Comparison of ENCODE assay signal across 10 cellular contexts in the genomic region with DNA sequence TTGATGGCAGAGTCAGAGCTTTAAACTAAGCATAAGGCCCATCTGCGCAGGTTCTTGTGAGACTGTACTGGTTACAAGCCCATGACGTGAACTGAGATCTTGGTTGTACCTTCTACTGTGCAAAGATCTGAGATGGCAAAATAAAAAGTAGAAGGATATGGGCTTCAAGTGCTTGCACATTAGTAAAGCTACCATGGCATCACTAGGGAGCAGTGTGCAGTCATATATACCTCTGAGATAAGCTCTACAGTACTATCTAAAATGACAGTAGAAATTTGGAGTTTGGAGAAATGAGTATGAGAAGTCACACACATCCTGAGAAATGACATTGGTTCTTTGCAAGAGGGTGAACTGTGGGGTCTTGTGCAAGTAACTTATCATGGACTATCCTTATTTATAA.
DNase-seq lines count a peak whose midpoint lies in the region; ATAC-seq, FAIRE-seq and TF ChIP-seq lines count a peak whose summit lies in the region.
"Had no signal": no experiment of that assay in that cellular context is flagged by ENCODE, and none has a peak within 500 bp of the region (broad histone marks: within the 10 kb centered on the region; RNA-seq: fewer than 3 reads in every experiment).

No MANE protein-coding gene starts in this region.

- H3K9ac ChIP-seq in HepG2 (ENCODE audit: insufficient read depth, low read depth, low read length) = no peak overlapping the region
- no peak overlapping the region for H3K9ac ChIP-seq in endodermal cell (ENCODE audit: extremely low read depth, low read length, poor library complexity, severe bottlenecking)

- TF ChIP-seq CTCF in body of pancreas (IDR thresholded peaks at IDR 0.05) = peak in 1 of 7 experiments; percentile 13
- 0 out of 2 replicates have a peak, but pooled peaks have one; percentile 10 for TF ChIP-seq CTCF in HepG2 (CRISPR knock-in tag; IDR thresholded peaks at IDR 0.05)
- TF ChIP-seq CTCF in CD14-positive monocyte (IDR thresholded peaks at IDR 0.05) = no peak
- TF ChIP-seq CTCF in endodermal cell (conservative IDR thresholded peaks at IDR 0.05) = no peak

- no peaks in the 10 kb centered on the region for H3K27me3 ChIP-seq in body of pancreas
- no peaks in the 10 kb centered on the region for H3K27me3 ChIP-seq in HepG2 (ENCODE audit: control insufficient read depth in 1 of 2, insufficient read depth in 2 of 2, low read length in 2 of 2)
- no peaks in the 10 kb centered on the region for H3K27me3 ChIP-seq in endodermal cell (ENCODE audit: control insufficient read depth, insufficient read depth, low read length, poor library complexity, severe bottlenecking)

- TF ChIP-seq EP300 in HepG2 (IDR thresholded peaks at IDR 0.05; ENCODE audit: low read depth in 2 of 2, low read length in 2 of 2) (no peak), HepG2 (CRISPR knock-in tag; IDR thresholded peaks at IDR 0.05; ENCODE audit: borderline replicate concordance) (no peak)

- H2AFZ ChIP-seq in HepG2 (ENCODE audit: low read length) = no peak overlapping the region

- WGBS in body of pancreas, 2 donors = 86 to 91% methylated on average over 2 of the region's 2 CpGs
- 28% methylated on average over 2 of the region's 2 CpGs for WGBS in HepG2 (ENCODE audit: low lambda C conversion rate)
- WGBS in endodermal cell (ENCODE audit: insufficient coverage in 1 of 2, insufficient read length in 1 of 2), 2 experiments = 80 to 92% methylated on average over 1 to 2 of the region's 2 CpGs

- no peaks in the 10 kb centered on the region for H4K20me1 ChIP-seq in HepG2 (ENCODE audit: insufficient read depth, low read length)

- H3K4me3 ChIP-seq in body of pancreas (no peak overlapping the region), HepG2 (replicated peaks in 1 of 3; ENCODE audit: insufficient read depth in 1 of 3, low read depth in 2 of 3, low read length in 3 of 3) (no peak overlapping the region), endodermal cell (ENCODE audit: low read length) (no peak overlapping the region)

- H3K27ac ChIP-seq in body of pancreas = no peak overlapping the region
- H3K27ac ChIP-seq in HepG2 (ENCODE audit: extremely low read length, insufficient read depth, low read length) = no peak overlapping the region
- H3K27ac ChIP-seq in endodermal cell (ENCODE audit: low read depth, low read length) = no peak overlapping the region

- H3K36me3 ChIP-seq in body of pancreas (replicated peaks in 1 of 2; ENCODE audit: insufficient read depth in 1 of 2, low read depth in 2 of 2) (no peaks in the 10 kb centered on the region), HepG2 (replicated peaks in 1 of 2; ENCODE audit: control insufficient read depth in 1 of 2, insufficient read depth in 2 of 2, low read length in 2 of 2) (no peaks in the 10 kb centered on the region), endodermal cell (ENCODE audit: control insufficient read depth, insufficient read depth, low read length) (no peaks in the 10 kb centered on the region)

- H3K36me3 Mint-ChIP-seq in CD14-positive monocyte = no peaks in the 10 kb centered on the region
- H3K36me3 Mint-ChIP-seq in endodermal cell (ENCODE audit: low read depth) = no peaks in the 10 kb centered on the region
- H3K36me3 Mint-ChIP-seq: naive B cell had no signal

- no peak overlapping the region for H3K4me3 Mint-ChIP-seq in CD14-positive monocyte
- no peak overlapping the region for H3K4me3 Mint-ChIP-seq in endodermal cell
- H3K4me3 Mint-ChIP-seq: central memory CD8-positive, alpha-beta T cell; naive B cell had no signal

- CTCF ChIA-PET in HepG2 (lab: Yijun Ruan, JAX; ENCODE audit: low intra/inter-chr PET ratio, low total read pairs) = no interaction called here

- peaks cover 0 to 2% (median 0%) of the 10 kb centered on the region in 3 donors for H3K27me3 Mint-ChIP-seq in CD14-positive monocyte (ENCODE audit: low read depth in 3 of 3)
- no peaks in the 10 kb centered on the region for H3K27me3 Mint-ChIP-seq in endodermal cell (ENCODE audit: insufficient read depth)
- H3K27me3 Mint-ChIP-seq: central memory CD8-positive, alpha-beta T cell; naive B cell had no signal

- DNase-seq in COR-L47 (lab: John Stamatoyannopoulos, UW) (peak; percentile 6), LHCN-M2 (ENCODE audit: low read depth) (peak; percentile 71), body of pancreas (peak in 1 of 4 donors; percentile 26), HepG2 (ENCODE audit: low spot score) (no peak), KBM-7 (no peak), CD14-positive monocyte (ENCODE audit: low spot score) (no peak), endodermal cell (no peak)
- DNase-seq: naive B cell had no signal

- TF ChIP-seq POLR2A in body of pancreas (IDR thresholded peaks at IDR 0.05) (no peak), HepG2 (IDR thresholded peaks at IDR 0.05; ENCODE audit: insufficient read depth in 1 of 2, low read depth in 2 of 2, low read length in 2 of 2) (no peak)

- FAIRE-seq in HepG2 (lab: Jason Lieb, UNC) = no peak

- H3K79me2 ChIP-seq in HepG2 (ENCODE audit: insufficient read depth, low read length) = no peaks in the 10 kb centered on the region

- intact Hi-C loops in body of pancreas (cut with DNase I) (no loop called here), HepG2 (cut with micrococcal nuclease; ENCODE audit: unreplicated experiment) (no loop called here), CD14-positive monocyte (cut with micrococcal nuclease) (no loop called here)

- no peak overlapping the region for H3K4me2 ChIP-seq in HepG2 (ENCODE audit: low read depth, low read length)

- no peaks in the 10 kb centered on the region for H3K9me3 ChIP-seq in body of pancreas
- no peaks in the 10 kb centered on the region for H3K9me3 ChIP-seq in HepG2 (ENCODE audit: low read length)
- H3K9me3 ChIP-seq in endodermal cell (ENCODE audit: control insufficient read depth, low read length) = no peaks in the 10 kb centered on the region

- ATAC-seq in body of pancreas (peak; percentile 55), HepG2 (peak; percentile 54; the same call in 2 of the 3 replicates), HG03175 (IDR thresholded peaks at IDR 0.05; ENCODE audit: unreplicated experiment) (no peak)

- H3K4me1 Mint-ChIP-seq in CD14-positive monocyte (peaks cover 7% of the 10 kb centered on the region), endodermal cell (peaks cover 13% of the 10 kb centered on the region)
- H3K4me1 Mint-ChIP-seq: central memory CD8-positive, alpha-beta T cell; naive B cell had no signal

- POLR2A ChIA-PET in HepG2 (lab: Yijun Ruan, JAX) = no interaction called here

- H3K4me1 ChIP-seq in body of pancreas (peaks cover 9% of the 10 kb centered on the region), HepG2 (ENCODE audit: insufficient read depth, low read length) (no peaks in the 10 kb centered on the region), endodermal cell (ENCODE audit: control insufficient read depth, insufficient read depth, low read length) (peaks cover 5% of the 10 kb centered on the region)

- in situ Hi-C loops in HepG2 (cut with HindIII; ENCODE audit: extremely low pct_ligation_motif_present, low pct_unique_long_range_greater_than_20kb) = no loop called here
- in situ Hi-C loops in KBM-7 (cut with MboI; ENCODE audit: low pct_unique_long_range_greater_than_20kb, low sequenced_read_pairs) = no loop called here

- no peak for TF ChIP-seq RAD21 in HepG2 (CRISPR knock-in tag; IDR thresholded peaks at IDR 0.05)

- no TSS peak for BruUV-seq in HepG2 (replicated peaks; lab: Mats Ljungman, UMichigan)

- H3K9me3 Mint-ChIP-seq in CD14-positive monocyte (peaks cover 0 to 3% (median 0%) of the 10 kb centered on the region in 7 donors), endodermal cell (no peaks in the 10 kb centered on the region)

- no peak overlapping the region for H3K27ac Mint-ChIP-seq in CD14-positive monocyte
- H3K27ac Mint-ChIP-seq in endodermal cell = no peak overlapping the region
- H3K27ac Mint-ChIP-seq: naive B cell had no signal

TF ChIP-seq in HepG2, 621 proteins besides CTCF, POLR2A, EP300 and RAD21 (continues in another document):
- TF ChIP-seq SAFB2 (CRISPR knock-in tag; IDR thresholded peaks at IDR 0.05; ENCODE audit: borderline replicate concordance, low read depth) (no peak), GZF1 (CRISPR knock-in tag; IDR thresholded peaks at IDR 0.05) (no peak), NFE2L1 (CRISPR knock-in tag; IDR thresholded peaks at IDR 0.05; ENCODE audit: borderline replicate concordance) (no peak), MTA3 (CRISPR knock-in tag; IDR thresholded peaks at IDR 0.05) (no peak), ZNF253 (CRISPR knock-in tag; IDR thresholded peaks at IDR 0.05; ENCODE audit: borderline replicate concordance) (no peak), GTF3A (CRISPR knock-in tag; conservative IDR thresholded peaks at IDR 0.05) (no peak)
- TF ChIP-seq, protein P1, sequence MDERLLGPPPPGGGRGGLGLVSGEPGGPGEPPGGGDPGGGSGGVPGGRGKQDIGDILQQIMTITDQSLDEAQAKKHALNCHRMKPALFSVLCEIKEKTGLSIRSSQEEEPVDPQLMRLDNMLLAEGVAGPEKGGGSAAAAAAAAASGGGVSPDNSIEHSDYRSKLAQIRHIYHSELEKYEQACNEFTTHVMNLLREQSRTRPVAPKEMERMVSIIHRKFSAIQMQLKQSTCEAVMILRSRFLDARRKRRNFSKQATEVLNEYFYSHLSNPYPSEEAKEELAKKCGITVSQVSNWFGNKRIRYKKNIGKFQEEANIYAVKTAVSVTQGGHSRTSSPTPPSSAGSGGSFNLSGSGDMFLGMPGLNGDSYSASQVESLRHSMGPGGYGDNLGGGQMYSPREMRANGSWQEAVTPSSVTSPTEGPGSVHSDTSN (CRISPR knock-in tag; IDR thresholded peaks at IDR 0.05) = no peak
- TF ChIP-seq, protein P2, sequence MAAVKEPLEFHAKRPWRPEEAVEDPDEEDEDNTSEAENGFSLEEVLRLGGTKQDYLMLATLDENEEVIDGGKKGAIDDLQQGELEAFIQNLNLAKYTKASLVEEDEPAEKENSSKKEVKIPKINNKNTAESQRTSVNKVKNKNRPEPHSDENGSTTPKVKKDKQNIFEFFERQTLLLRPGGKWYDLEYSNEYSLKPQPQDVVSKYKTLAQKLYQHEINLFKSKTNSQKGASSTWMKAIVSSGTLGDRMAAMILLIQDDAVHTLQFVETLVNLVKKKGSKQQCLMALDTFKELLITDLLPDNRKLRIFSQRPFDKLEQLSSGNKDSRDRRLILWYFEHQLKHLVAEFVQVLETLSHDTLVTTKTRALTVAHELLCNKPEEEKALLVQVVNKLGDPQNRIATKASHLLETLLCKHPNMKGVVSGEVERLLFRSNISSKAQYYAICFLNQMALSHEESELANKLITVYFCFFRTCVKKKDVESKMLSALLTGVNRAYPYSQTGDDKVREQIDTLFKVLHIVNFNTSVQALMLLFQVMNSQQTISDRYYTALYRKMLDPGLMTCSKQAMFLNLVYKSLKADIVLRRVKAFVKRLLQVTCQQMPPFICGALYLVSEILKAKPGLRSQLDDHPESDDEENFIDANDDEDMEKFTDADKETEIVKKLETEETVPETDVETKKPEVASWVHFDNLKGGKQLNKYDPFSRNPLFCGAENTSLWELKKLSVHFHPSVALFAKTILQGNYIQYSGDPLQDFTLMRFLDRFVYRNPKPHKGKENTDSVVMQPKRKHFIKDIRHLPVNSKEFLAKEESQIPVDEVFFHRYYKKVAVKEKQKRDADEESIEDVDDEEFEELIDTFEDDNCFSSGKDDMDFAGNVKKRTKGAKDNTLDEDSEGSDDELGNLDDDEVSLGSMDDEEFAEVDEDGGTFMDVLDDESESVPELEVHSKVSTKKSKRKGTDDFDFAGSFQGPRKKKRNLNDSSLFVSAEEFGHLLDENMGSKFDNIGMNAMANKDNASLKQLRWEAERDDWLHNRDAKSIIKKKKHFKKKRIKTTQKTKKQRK (IDR thresholded peaks at IDR 0.05; ENCODE audit: low read length) = no peak

Comparison
In these comparisons a context has a peak if more than half of its experiments do, and no peak if none do; other contexts are left out.
1. DNase-seq: peak in COR-L47 (single experiment) and LHCN-M2 (single experiment); none in HepG2 (single experiment), KBM-7 (single experiment), CD14-positive monocyte (single experiment) and endodermal cell (single experiment).